24 cellular contexts compared by ENCODE assay signal in the genomic region with DNA sequence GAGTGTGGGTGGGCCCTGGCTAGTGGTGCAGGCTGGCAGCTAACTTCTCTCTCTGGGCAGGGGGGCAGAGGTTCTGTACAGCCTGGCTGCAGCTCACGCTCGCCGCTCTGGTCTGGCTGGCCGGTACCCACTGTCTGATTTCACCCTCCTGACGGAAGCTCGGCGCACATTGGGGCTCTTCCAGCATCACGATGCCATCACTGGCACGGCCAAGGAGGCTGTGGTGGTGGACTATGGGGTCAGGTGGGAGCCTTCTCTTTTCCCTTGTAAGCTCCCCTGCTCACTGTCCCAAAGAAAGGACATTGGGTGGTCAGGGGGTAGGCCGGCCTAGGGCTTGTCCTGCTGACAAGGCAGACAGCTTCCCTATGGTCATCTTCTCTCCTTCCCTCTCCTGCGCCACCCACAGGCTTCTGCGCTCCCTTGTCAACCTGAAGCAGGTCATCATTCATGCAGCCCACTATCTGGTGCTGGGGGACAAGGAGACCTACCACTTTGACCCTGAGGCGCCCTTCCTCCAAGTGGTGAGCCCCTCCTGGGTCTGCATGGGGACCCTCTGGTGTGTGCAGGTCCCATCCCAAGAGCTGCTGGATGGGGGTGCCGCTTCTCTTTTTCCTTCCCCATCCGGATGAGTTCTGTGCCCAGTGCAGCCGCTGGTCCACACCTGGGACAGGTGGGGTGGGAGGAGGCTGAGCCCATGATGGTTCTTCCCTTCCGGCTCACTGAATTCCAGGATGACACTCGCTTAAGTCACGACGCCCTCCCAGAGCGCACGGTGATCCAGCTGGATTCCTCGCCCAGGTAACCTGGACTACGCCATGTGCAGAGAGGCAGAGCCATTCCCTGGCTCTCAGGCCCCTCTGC.
"Had no signal": no experiment of that assay in that cellular context is flagged by ENCODE, and none has a peak within 500 bp of the region (broad histone marks: within the 10 kb centered on the region; RNA-seq: fewer than 3 reads in every experiment).

No MANE protein-coding gene starts in this region.

- H3K9me3 ChIP-seq: colonic mucosa, ovary, right atrium auricular region, tibial artery, upper lobe of left lung, uterus had no signal

- H3K4me3 Mint-ChIP-seq: endodermal cell; naive B cell; nephron; stimulated activated effector memory CD8-positive, alpha-beta T cell treated with anti-CD3 and anti-CD28 coated beads, Interleukin-12 subunit alpha, Interleukin-12 subunit beta, amount 100 ng/mL, for 72 hours had no signal

- H3K36me3 ChIP-seq: ovary, uterus had no signal

- H3K27ac Mint-ChIP-seq: endodermal cell; naive B cell; nephron; stimulated activated effector memory CD8-positive, alpha-beta T cell treated with anti-CD3 and anti-CD28 coated beads, Interleukin-12 subunit alpha, Interleukin-12 subunit beta, amount 100 ng/mL, for 72 hours had no signal

- H3K27me3 ChIP-seq: colonic mucosa, ovary, right atrium auricular region, tibial artery, upper lobe of left lung, uterus had no signal

- ATAC-seq: left lobe of liver; stimulated activated effector memory CD8-positive, alpha-beta T cell treated with anti-CD3 and anti-CD28 coated beads, Interleukin-12 subunit alpha, Interleukin-12 subunit beta, amount 100 ng/mL, for 72 hours; stimulated activated naive CD8-positive, alpha-beta T cell treated with anti-CD3 and anti-CD28 coated beads, Interleukin-15, Interleukin-2, amounts not matched to agents 100 U/mL and 50 U/mL, for 24 hours had no signal

- H3K9me3 Mint-ChIP-seq: endodermal cell; naive B cell; nephron; stimulated activated effector memory CD8-positive, alpha-beta T cell treated with anti-CD3 and anti-CD28 coated beads, Interleukin-12 subunit alpha, Interleukin-12 subunit beta, amount 100 ng/mL, for 72 hours had no signal

- H3K4me3 ChIP-seq: colonic mucosa, lung, ovary, right atrium auricular region, smooth muscle cell, tibial artery, upper lobe of left lung, uterus had no signal

- DNase-seq: colonic mucosa; dermis blood vessel endothelial cell; effector CD4-positive, alpha-beta T cell; endodermal cell; foreskin melanocyte; head of caudate nucleus; hippocampal formation; kidney glomerular epithelial cell; mesenchymal stem cell; midbrain; naive B cell; ovary; stimulated activated CD4-positive, alpha-beta T cell treated with anti-CD3 and anti-CD28 coated beads, Interleukin-4, amount 100 ng/mL, for 1 hour; stimulated activated CD8-positive, alpha-beta memory T cell treated with anti-CD3 and anti-CD28 coated beads, Interleukin-4, amount 100 ng/mL, for 48 hours; stimulated activated naive CD8-positive, alpha-beta T cell treated with anti-CD3 and anti-CD28 coated beads, Interleukin-15, Interleukin-2, amounts not matched to agents 100 U/mL and 50 U/mL, for 24 hours; tibial artery; uterus had no signal

- H3K4me1 Mint-ChIP-seq: endodermal cell had no signal

- H3K27ac ChIP-seq: colonic mucosa, ovary, tibial artery, upper lobe of left lung, uterus had no signal

- H3K4me2 ChIP-seq: smooth muscle cell had no signal

- H3K4me1 ChIP-seq: colonic mucosa, uterus had no signal

- H3K27me3 Mint-ChIP-seq: naive B cell had no signal
